16 cellular contexts compared by ENCODE assay signal in the genomic region with DNA sequence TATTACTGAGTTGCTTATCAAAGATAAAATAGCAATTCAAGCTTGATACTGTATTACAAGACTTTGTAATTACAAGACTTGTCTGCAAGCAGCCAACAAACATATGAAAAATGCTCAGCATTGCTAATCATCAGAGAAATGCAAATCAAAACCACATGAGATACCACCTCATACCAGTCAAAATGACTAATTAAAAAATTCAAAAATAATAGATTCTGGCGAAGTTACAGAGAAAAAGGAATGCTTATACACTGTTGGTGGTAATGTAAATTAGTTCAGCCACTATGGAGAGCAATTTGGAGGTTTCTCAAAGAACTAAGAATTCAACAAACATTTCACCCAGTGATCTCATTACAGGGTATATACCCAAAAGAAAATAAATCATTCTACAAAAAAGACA.
A peak's percentile ranks its signal among the peaks of the same experiment; 100 is the strongest.
DNase-seq lines count a peak whose midpoint lies in the region; TF ChIP-seq lines count a peak whose summit lies in the region.
"Had no signal": no experiment of that assay in that cellular context is flagged by ENCODE, and none has a peak within 500 bp of the region (broad histone marks: within the 10 kb centered on the region; RNA-seq: fewer than 3 reads in every experiment).

No MANE protein-coding gene starts in this region.

- no peak for TF ChIP-seq CTCF in HFFc6 (IDR thresholded peaks at IDR 0.05)

- DNase-seq in Daoy (ENCODE audit: low read depth) (peak; percentile 26), HFFc6 (peak; percentile 40), amniotic epithelial cell (ENCODE audit: low read depth) (peak; percentile 64), fibroblast of peridontal ligament (ENCODE audit: extremely low read depth) (peak; percentile 54), NCI-H226 (no peak), AG08396 (ENCODE audit: low spot score) (no peak), dedifferentiated amniotic fluid mesenchymal stem cell (ENCODE audit: extremely low spot score) (no peak)
- DNase-seq in stimulated activated CD4-positive, alpha-beta T cell treated with anti-CD3 and anti-CD28 coated beads, Interleukin-1b, Interleukin-23, amount 100 ng/mL, for 48 hours, result no peak
- DNase-seq: C1 segment of cervical spinal cord; H9; KBM-7; MV-4-11; NCI-H1417; NCI-H187 treated with DMSO at 0.1 percent for 48 hours; NK-92 treated with Interleukin-12 subunit alpha and Interleukin-12 subunit beta, amount 100 ng/mL, for 24 hours; Peyer's patch had no signal

- peaks cover 28% of the 10 kb centered on the region for H3K36me3 Mint-ChIP-seq in HFFc6 (ENCODE audit: low read depth)

- peaks cover 24% of the 10 kb centered on the region for H3K9me3 Mint-ChIP-seq in HFFc6

- no peak overlapping the region; the same call in 1 of the 2 replicates for H3K4me3 Mint-ChIP-seq in HFFc6
- H3K4me3 Mint-ChIP-seq: H9 had no signal

- H3K4me1 Mint-ChIP-seq in HFFc6 (ENCODE audit: low read depth), result peaks cover 36% of the 10 kb centered on the region
- H3K4me1 Mint-ChIP-seq: H9 had no signal

- no peaks in the 10 kb centered on the region for H3K27me3 Mint-ChIP-seq in HFFc6 (ENCODE audit: insufficient read depth)

- H3K27ac Mint-ChIP-seq in HFFc6, result peak overlapping the region; percentile 47; the same call in 1 of the 2 replicates
- H3K27ac Mint-ChIP-seq: H9 had no signal

Comparison
In these comparisons a context has a peak if more than half of its experiments do, and no peak if none do; other contexts are left out.
1. DNase-seq: peak in Daoy (single experiment), HFFc6 (single experiment), amniotic epithelial cell (single experiment) and fibroblast of peridontal ligament (single experiment); none in NCI-H226 (single experiment), AG08396 (single experiment), stimulated activated CD4-positive, alpha-beta T cell treated with anti-CD3 and anti-CD28 coated beads, Interleukin-1b, Interleukin-23, amount 100 ng/mL, for 48 hours (single experiment) and dedifferentiated amniotic fluid mesenchymal stem cell (single experiment).